ENCODE assay signal across 29 cellular contexts in genomic region chr12:94469522-94469921, GRCh38.
"Had no signal": no experiment of that assay in that cellular context is flagged by ENCODE, and none has a peak within 500 bp of the region (broad histone marks: within the 10 kb centered on the region; RNA-seq: fewer than 3 reads in every experiment).

No MANE protein-coding gene starts in this region.

- H3K4me1 ChIP-seq: adrenal gland, ascending aorta, body of pancreas, breast epithelium had no signal

- DNase-seq: activated effector memory CD4-positive, alpha-beta T cell treated with anti-CD3 and anti-CD28 coated beads, Interleukin-2, amount 50 U/mL, for 16 hours; activated effector memory CD4-positive, alpha-beta T cell treated with Interleukin-2 at 50 U/mL for 16 hours; activated gamma-delta T cell; activated gamma-delta T cell treated with Interleukin-2 at 50 U/mL for 16 hours; activated naive CD4-positive, alpha-beta T cell; activated naive CD4-positive, alpha-beta T cell treated with anti-CD3 and anti-CD28 coated beads for 36 hours; activated naive CD4-positive, alpha-beta T cell treated with anti-CD3 and anti-CD28 coated beads, Interleukin-2, amount 10 ng/mL, durations not matched to agents 7 days and 5 days; activated naive CD4-positive, alpha-beta T cell treated with anti-CD3 and anti-CD28 coated beads, Interleukin-2, amount 50 U/mL, for 16 hours; activated naive CD4-positive, alpha-beta T cell treated with Interleukin-2 at 50 U/mL for 16 hours; activated naive CD8-positive, alpha-beta T cell treated with anti-CD3 and anti-CD28 coated beads for 36 hours; activated naive CD8-positive, alpha-beta T cell treated with anti-CD3 and anti-CD28 coated beads, Interleukin-2, amount 10 ng/mL, durations not matched to agents 7 days and 5 days; activated naive CD8-positive, alpha-beta T cell treated with anti-CD3 and anti-CD28 coated beads, Interleukin-2, amount 50 U/mL, for 24 hours; activated T-cell treated with anti-CD3 and anti-CD28 coated beads, Interleukin-2, amount 50 U/mL, for 24 hours; activated T-cell treated with anti-CD3 and anti-CD28 coated beads, Interleukin-2, amount 50 U/mL, for 4 hours; activated T-cell treated with anti-CD3 and anti-CD28 coated beads, Interleukin-2, amount 50 U/mL, for 48 hours; activated T-cell treated with anti-CD3 and anti-CD28 coated beads, Interleukin-2, amount 50 U/mL, for 72 hours; adrenal gland; amniotic stem cell; amygdala; anterior cingulate cortex; aorta; body of pancreas; brain microvascular endothelial cell; caudate nucleus; central memory CD4-positive, alpha-beta T cell; cerebellar nuclear complex had no signal

- H3K4me3 ChIP-seq: adrenal gland, ascending aorta, body of pancreas, breast epithelium, cardiac muscle cell had no signal

- H3K36me3 ChIP-seq: adrenal gland, ascending aorta, brain microvascular endothelial cell, breast epithelium, cardiac muscle cell had no signal

- H3K27ac ChIP-seq: adrenal gland, ascending aorta, body of pancreas, brain microvascular endothelial cell, breast epithelium, cardiac muscle cell had no signal

- H3K9me3 ChIP-seq: adrenal gland, ascending aorta, body of pancreas, breast epithelium had no signal
